In the genomic region with DNA sequence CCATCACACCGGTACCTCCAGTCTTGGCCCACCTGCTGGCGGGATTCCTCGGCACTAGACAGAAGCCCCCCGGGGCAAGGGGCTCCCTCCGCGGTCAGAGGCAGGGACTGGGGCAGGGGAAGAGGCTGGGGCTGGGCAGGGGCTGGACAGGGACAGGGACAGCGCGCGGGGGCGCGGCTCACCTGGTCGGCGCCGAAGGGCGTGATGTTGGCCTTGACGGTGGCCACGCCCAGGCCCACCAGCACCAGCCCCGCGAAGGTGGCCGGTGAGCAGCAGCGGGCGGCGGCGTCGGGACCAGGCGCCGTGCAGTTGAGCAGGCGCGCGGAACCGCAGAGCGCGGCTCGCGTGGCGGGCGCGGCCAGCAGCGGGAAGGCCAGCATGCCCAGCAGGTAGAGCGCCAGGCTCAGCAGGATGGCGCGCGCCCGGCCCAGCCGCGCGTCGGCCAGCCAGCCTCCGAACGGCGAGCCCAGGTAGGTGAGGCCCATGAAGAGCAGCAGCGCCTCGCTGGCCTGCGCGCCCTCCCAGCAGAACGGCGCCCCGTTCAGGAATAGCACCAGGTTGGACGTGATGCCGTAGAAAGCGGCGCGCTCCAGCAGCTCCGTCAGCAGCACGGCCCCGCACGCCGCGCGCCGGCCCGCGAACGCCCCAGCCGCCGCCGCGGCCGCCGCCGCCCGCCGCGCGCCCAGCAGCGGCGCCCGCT, we compare ENCODE assay signal across 1 cellular context.
A peak's percentile ranks its signal among the peaks of the same experiment; 100 is the strongest.
TF ChIP-seq lines count a peak whose summit lies in the region.

No MANE protein-coding gene starts in this region.

TF ChIP-seq in K562, 482 proteins besides CTCF, POLR2A, EP300 and RAD21 (continued from another document):
- TF ChIP-seq STAT6 (CRISPR knock-in tag; IDR thresholded peaks at IDR 0.05): no peak
- TF ChIP-seq PHB (CRISPR knock-in tag; IDR thresholded peaks at IDR 0.05): no peak
- 0 out of 2 replicates have a peak, but pooled peaks have one; percentile 26 for TF ChIP-seq E2F3 (CRISPR knock-in tag; IDR thresholded peaks at IDR 0.05)
